In the genomic region with DNA sequence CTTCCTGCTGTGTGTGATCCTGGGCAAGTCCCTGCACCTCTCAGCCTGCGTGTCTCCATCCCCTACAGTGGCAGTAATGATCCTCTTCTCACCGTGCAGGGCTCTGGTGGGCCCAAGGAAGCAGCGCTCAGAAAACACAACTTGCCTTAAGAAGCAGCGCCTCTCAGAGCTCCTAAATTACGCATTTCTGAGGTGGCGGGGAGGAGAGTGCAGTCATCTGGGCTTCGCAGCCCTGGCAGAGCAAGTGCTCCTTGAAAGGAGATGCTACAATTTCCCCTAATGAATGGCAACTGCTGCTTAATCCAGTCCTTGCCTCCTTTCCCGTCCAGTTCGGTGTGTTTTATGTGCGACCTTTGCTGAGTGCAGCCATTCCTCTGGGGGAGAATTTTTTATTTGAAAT, we compare ENCODE assay signal across 20 cellular contexts.
"Had no signal": no experiment of that assay in that cellular context is flagged by ENCODE, and none has a peak within 500 bp of the region (broad histone marks: within the 10 kb centered on the region; RNA-seq: fewer than 3 reads in every experiment).

No MANE protein-coding gene starts in this region.

- H3K9me3 Mint-ChIP-seq: activated naive CD4-positive, alpha-beta T cell treated with anti-CD3 and anti-CD28 coated beads for 36 hours had no signal

- H3K27ac Mint-ChIP-seq: activated CD8-positive, alpha-beta T cell treated with anti-CD3 and anti-CD28 coated beads, Interleukin-2, amount 10 ng/mL, durations not matched to agents 7 days and 5 days; activated naive CD4-positive, alpha-beta T cell treated with anti-CD3 and anti-CD28 coated beads for 36 hours; activated T-helper 2 cell treated with anti-CD3 and anti-CD28 coated beads, Interferon-gamma antibody, Interleukin-2, Interleukin-4, amounts not matched to agents 10 μg/mL and 5 μg/mL and 100 μg/mL, durations not matched to agents 14 hours and 24 hours and 36 hours; naive thymus-derived CD8-positive, alpha-beta T cell; T-helper 17 cell had no signal

- H3K9me3 ChIP-seq: ascending aorta, gastrocnemius medialis, left lung had no signal

- H3K36me3 ChIP-seq: ascending aorta, breast epithelium, gastrocnemius medialis, heart right ventricle, left lung, right atrium auricular region had no signal

- H3K27me3 ChIP-seq: ascending aorta, right atrium auricular region had no signal

- H3K4me2 ChIP-seq: smooth muscle cell had no signal

- H3K4me1 ChIP-seq: ascending aorta, breast epithelium, gastrocnemius medialis, heart right ventricle, left lung, right atrium auricular region had no signal

- H3K4me3 Mint-ChIP-seq: activated CD8-positive, alpha-beta T cell treated with anti-CD3 and anti-CD28 coated beads, Interleukin-2, amount 10 ng/mL, durations not matched to agents 7 days and 5 days; activated naive CD4-positive, alpha-beta T cell treated with anti-CD3 and anti-CD28 coated beads for 36 hours; naive thymus-derived CD8-positive, alpha-beta T cell; T-helper 17 cell had no signal

- DNase-seq: activated CD4-positive, alpha-beta T cell treated with anti-CD3 and anti-CD28 coated beads for 4 hours; activated CD8-positive, alpha-beta T cell treated with anti-CD3 and anti-CD28 coated beads, Interleukin-2, amount 10 ng/mL, durations not matched to agents 7 days and 5 days; activated naive CD4-positive, alpha-beta T cell treated with anti-CD3 and anti-CD28 coated beads for 36 hours; activated T-cell treated with anti-CD3 and anti-CD28 coated beads for 4 hours; dermis blood vessel endothelial cell; gastrocnemius medialis; heart right ventricle; left lung; nucleus accumbens; stimulated activated CD4-positive, alpha-beta T cell treated with anti-CD3 and anti-CD28 coated beads, Interleukin-4, amount 100 ng/mL, for 4 hours; stimulated activated CD8-positive, alpha-beta memory T cell treated with anti-CD3 and anti-CD28 coated beads, Interleukin-4, amount 100 ng/mL, for 48 hours; stimulated activated naive CD8-positive, alpha-beta T cell treated with anti-CD3 and anti-CD28 coated beads, Interleukin-15, Interleukin-2, amounts not matched to agents 100 U/mL and 50 U/mL, for 24 hours; T-helper 17 cell had no signal

- ATAC-seq: activated CD8-positive, alpha-beta T cell treated with anti-CD3 and anti-CD28 coated beads, Interleukin-2, amount 10 ng/mL, durations not matched to agents 7 days and 5 days; gastrocnemius medialis; heart right ventricle; left lung; naive thymus-derived CD8-positive, alpha-beta T cell; stimulated activated naive CD8-positive, alpha-beta T cell treated with anti-CD3 and anti-CD28 coated beads, Interleukin-15, Interleukin-2, amounts not matched to agents 100 U/mL and 50 U/mL, for 24 hours; T-helper 17 cell had no signal

- H3K4me3 ChIP-seq: ascending aorta, breast epithelium, gastrocnemius medialis, heart right ventricle, left lung, right atrium auricular region, smooth muscle cell had no signal

- H3K27ac ChIP-seq: ascending aorta, breast epithelium, gastrocnemius medialis, heart right ventricle, left lung, right atrium auricular region had no signal

- FAIRE-seq: islet of Langerhans had no signal
